ENCODE assay signal across 8 cellular contexts in the genomic region with DNA sequence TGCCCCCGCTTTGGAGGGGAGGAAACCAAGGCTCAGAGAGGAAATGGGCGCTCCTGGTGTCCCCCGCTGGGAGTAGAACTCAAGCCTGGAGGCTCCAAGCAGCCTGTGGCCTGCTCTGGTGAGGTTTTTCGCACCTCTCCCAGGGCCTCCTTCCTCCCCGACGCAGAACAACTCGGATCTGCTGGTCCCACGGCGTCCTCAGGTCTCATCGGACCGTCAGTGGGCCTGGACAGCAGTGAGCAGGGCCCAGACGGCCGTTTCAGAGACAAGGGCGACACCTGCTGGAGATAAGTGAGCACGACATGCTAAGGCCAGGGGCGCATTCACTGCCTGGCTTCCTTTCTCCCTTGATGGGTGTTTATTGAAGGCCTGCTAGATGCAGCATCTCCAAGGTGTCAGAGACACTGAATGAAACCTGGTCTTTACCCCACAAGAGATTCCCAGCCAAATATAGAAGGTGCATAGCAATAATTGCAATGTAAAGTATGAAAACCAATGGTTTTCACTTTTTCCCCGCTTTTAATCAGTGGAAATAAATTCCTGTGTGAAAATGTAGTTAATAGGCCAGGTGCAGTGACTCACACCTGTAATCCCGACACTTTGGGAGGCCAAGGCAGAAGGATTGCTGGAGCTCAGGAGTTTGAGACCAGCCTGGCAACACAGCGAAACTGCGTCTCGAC. TPM values are rescaled to one million over a fixed set of nuclear protein-coding genes. Genes with fewer than 3 reads are reported as not detected.
A peak's percentile ranks its signal among the peaks of the same experiment; 100 is the strongest.
DNase-seq lines count a peak whose midpoint lies in the region; ATAC-seq and TF ChIP-seq lines count a peak whose summit lies in the region.

No MANE protein-coding gene starts in this region.

- peak; percentile 39 to 73 for DNase-seq in NCI-H524 (lab: John Stamatoyannopoulos, UW)
- no peak for DNase-seq in NCI-H524 treated with DMSO at 0.1 percent for 48 hours (lab: John Stamatoyannopoulos, UW)
- peak; percentile 40 for DNase-seq in NCI-H446 treated with DMSO at 0.1 percent for 48 hours (lab: John Stamatoyannopoulos, UW)
- peak; percentile 57 to 64 for DNase-seq in activated CD4-positive, alpha-beta T cell treated with anti-CD3 and anti-CD28 coated beads for 24 hours (ENCODE audit: low read depth in 2 of 2)
- peak; percentile 80 for DNase-seq in choroid plexus epithelial cell (ENCODE audit: low read depth)
- DNase-seq in stimulated activated CD4-positive, alpha-beta T cell treated with anti-CD3 and anti-CD28 coated beads, TNF-alpha, amount 100 ng/mL, for 24 hours (ENCODE audit: low read depth in 3 of 3), result peak; percentile 49 to 69 (median 62)

- no peaks in the 10 kb centered on the region for H3K9me3 ChIP-seq in liver (ENCODE audit: control insufficient read depth in 4 of 4, low read length in 3 of 4)

- TF ChIP-seq CTCF in choroid plexus epithelial cell (conservative IDR thresholded peaks at IDR 0.05; ENCODE audit: low read depth, low read length), result peak; percentile 98
- TF ChIP-seq CTCF in liver (IDR thresholded peaks at IDR 0.05; ENCODE audit: low read depth, low read length, missing input control), result peak; percentile 92

- H3K4me1 ChIP-seq in liver (ENCODE audit: control insufficient read depth in 4 of 4, insufficient read depth in 4 of 4, low read length in 3 of 4), result peaks cover 0 to 3% (median 0%) of the 10 kb centered on the region in 4 donors

- TF ChIP-seq RAD21 in liver (IDR thresholded peaks at IDR 0.05), result peak; percentile 94 to 97

- ATAC-seq in HG03280 (IDR thresholded peaks at IDR 0.05; ENCODE audit: unreplicated experiment), result peak; percentile 70

- no peak overlapping the region for H3K9ac ChIP-seq in liver (ENCODE audit: low read depth in 1 of 2, low read length in 2 of 2)

- no peaks in the 10 kb centered on the region for H3K36me3 ChIP-seq in liver (ENCODE audit: control insufficient read depth in 4 of 4, insufficient read depth in 3 of 4, low read depth in 1 of 4, low read length in 3 of 4)

- 31% methylated on average over 21 of the region's 21 CpGs for WGBS in liver

- H3K4me3 ChIP-seq in choroid plexus epithelial cell (ENCODE audit: low read depth, low read length), result no peak overlapping the region
- H3K4me3 ChIP-seq in liver (ENCODE audit: low read depth in 1 of 3, low read length in 3 of 3), result no peak overlapping the region

- no peak overlapping the region for H3K27ac ChIP-seq in liver (ENCODE audit: low read depth in 1 of 2, low read length in 2 of 2)

- no peaks in the 10 kb centered on the region for H3K27me3 ChIP-seq in liver (ENCODE audit: control insufficient read depth in 4 of 4, insufficient read depth in 4 of 4, low read length in 3 of 4)

TF ChIP-seq in liver, 16 proteins besides CTCF, POLR2A, EP300 and RAD21:
- TF ChIP-seq SP1 (IDR thresholded peaks at IDR 0.05) (no peak), ZBTB33 (IDR thresholded peaks at IDR 0.05) (no peak), TAF1 (conservative IDR thresholded peaks at IDR 0.05) (no peak), HNF4G (IDR thresholded peaks at IDR 0.05) (no peak), GABPA (IDR thresholded peaks at IDR 0.05 in 1 of 2, conservative IDR thresholded peaks at IDR 0.05 in 1 of 2) (no peak), RXRA (IDR thresholded peaks at IDR 0.05) (no peak)
- TF ChIP-seq, protein P1, sequence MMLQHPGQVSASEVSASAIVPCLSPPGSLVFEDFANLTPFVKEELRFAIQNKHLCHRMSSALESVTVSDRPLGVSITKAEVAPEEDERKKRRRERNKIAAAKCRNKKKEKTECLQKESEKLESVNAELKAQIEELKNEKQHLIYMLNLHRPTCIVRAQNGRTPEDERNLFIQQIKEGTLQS (IDR thresholded peaks at IDR 0.05), result no peak

RNA-seq across cellular contexts. Expression of gene CD82, which starts 26.9 kb away (rescaled TPM):
- 10 to 100 TPM; 27.4 to 59.5 TPM for total RNA-seq in liver
- polyA plus RNA-seq in liver, result 10 to 100 TPM; 36.0 to 82.6 TPM
